32 cellular contexts compared by ENCODE assay signal in the genomic region with DNA sequence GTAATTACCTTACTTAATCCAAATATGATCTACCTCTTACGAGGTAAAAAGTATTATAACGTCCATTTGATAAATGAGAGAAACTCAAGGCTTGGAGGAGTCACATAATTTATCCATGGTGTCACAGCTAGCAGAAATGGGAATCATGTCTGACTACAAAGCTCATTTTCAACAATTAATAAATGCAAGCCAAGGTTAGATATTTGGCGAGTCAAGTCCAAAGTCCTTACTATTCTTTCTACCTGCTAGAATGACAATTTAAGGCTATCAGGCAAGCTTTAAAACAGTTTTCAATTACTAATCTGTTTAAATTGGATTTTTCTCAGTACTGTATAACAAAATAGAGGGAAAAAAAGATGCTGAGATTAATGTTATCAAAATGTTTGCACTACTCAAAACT.
"Had no signal": no experiment of that assay in that cellular context is flagged by ENCODE, and none has a peak within 500 bp of the region (broad histone marks: within the 10 kb centered on the region; RNA-seq: fewer than 3 reads in every experiment).

No MANE protein-coding gene starts in this region.

- DNase-seq: activated B cell treated with CpG ODN at 0.5 μM for 24 hours; activated CD4-positive, alpha-beta memory T cell treated with anti-CD3 and anti-CD28 coated beads for 36 hours; activated CD4-positive, alpha-beta T cell treated with anti-CD3 and anti-CD28 coated beads for 4 hours; activated CD4-positive, alpha-beta T cell treated with anti-CD3 and anti-CD28 coated beads, Interleukin-2, amount 50 U/mL, for 1 hour; activated CD4-positive, CD25-positive, alpha-beta regulatory T cell treated with anti-CD3 and anti-CD28 coated beads, Interleukin-2, amount 50 U/mL, for 72 hours; activated CD8-positive, alpha-beta memory T cell treated with anti-CD3 and anti-CD28 coated beads, Interleukin-2, amount 50 U/mL, for 4 hours; activated effector memory CD4-positive, alpha-beta T cell treated with Interleukin-2 at 50 U/mL for 16 hours; activated naive CD4-positive, alpha-beta T cell treated with anti-CD3 and anti-CD28 coated beads, Interleukin-2, amount 10 ng/mL, durations not matched to agents 7 days and 5 days; activated naive CD8-positive, alpha-beta T cell treated with anti-CD3 and anti-CD28 coated beads, Interleukin-2, amount 50 U/mL, for 24 hours; activated T-cell treated with anti-CD3 and anti-CD28 coated beads for 4 hours; activated T-cell treated with anti-CD3 and anti-CD28 coated beads, Interleukin-2, amount 50 U/mL, for 4 hours; anterior cingulate cortex; brain microvascular endothelial cell; Kasumi-1; KG1; MG63; NCI-H1048; NCI-H1105 treated with DMSO at 0.1 percent for 48 hours; NCI-H1436; NCI-H1694; NCI-H1930; NCI-H2171; NCI-H2227 treated with DMSO at 0.1 percent for 48 hours; NCI-H446; NCI-H510A treated with DMSO at 0.1 percent for 48 hours; NCI-H526 treated with DMSO at 0.1 percent for 48 hours; NCI-H774; SHP77; SJCRH30 had no signal

- H3K9me3 ChIP-seq: MG63, SJCRH30 had no signal

- H3K27ac ChIP-seq: brain microvascular endothelial cell, cardiac muscle cell, SJCRH30, SK-N-MC had no signal

- H3K4me3 ChIP-seq: cardiac muscle cell, MG63, SJCRH30, SK-N-MC had no signal

- H3K27me3 ChIP-seq: brain microvascular endothelial cell, cardiac muscle cell, MG63, SJCRH30 had no signal

- ATAC-seq: activated naive CD8-positive, alpha-beta T cell treated with anti-CD3 and anti-CD28 coated beads, Interleukin-2, amount 50 U/mL, for 24 hours; activated T-cell treated with anti-CD3 and anti-CD28 coated beads, Interleukin-2, amount 50 U/mL, for 4 hours; Panc1 had no signal

- H3K36me3 ChIP-seq: cardiac muscle cell, SJCRH30 had no signal

- H3K4me1 ChIP-seq: SJCRH30 had no signal
